ENCODE assay signal across 26 cellular contexts in the genomic region with DNA sequence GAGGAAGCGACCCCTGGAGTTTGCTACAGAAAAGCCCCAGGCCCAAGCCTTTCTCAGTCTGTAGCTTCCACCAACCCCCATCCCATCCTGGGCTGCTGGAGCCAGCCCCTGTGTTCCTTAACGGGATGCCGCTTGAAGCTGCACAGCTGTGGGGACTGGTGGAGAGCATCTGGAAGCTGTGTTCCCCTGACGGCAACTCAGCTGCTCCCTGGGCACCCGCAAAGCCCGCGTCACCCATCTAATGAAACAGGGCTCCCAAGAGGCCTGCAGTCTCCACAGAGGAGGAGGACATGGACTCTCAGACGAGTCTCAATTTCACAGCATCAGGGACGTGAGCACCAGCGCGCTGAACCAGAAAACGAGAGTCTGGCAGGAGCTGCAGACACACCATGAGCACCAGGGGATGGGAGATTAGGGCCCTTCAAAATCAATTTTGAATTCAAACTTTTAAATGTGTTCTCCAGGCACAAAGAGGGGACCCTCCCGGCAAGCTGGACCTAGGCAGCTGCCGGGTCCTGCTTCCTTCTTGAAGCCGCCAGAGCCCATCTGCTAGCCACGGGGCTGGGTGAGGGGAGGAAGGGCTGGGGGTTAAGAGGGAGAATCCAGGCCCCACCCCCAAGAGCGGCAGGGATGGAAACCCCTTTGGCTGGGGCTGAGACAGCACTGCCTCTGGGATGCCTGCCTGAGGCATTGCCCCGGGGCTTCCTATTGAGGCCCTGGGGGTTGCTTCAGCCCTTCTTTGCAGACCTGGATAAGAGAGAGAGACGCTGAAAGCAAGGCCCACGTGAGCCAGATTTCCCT. TPM values are rescaled to one million over a fixed set of nuclear protein-coding genes. Genes with fewer than 3 reads are reported as not detected.
DNase-seq lines count a peak whose midpoint lies in the region; ATAC-seq and TF ChIP-seq lines count a peak whose summit lies in the region.
"Had no signal": no experiment of that assay in that cellular context is flagged by ENCODE, and none has a peak within 500 bp of the region (broad histone marks: within the 10 kb centered on the region; RNA-seq: fewer than 3 reads in every experiment).

No MANE protein-coding gene starts in this region.

- H3K4me3 ChIP-seq in osteoblast (ENCODE audit: insufficient read depth, low read length) = no peak overlapping the region
- H3K4me3 ChIP-seq in SJCRH30 = no peak overlapping the region
- H3K4me3 ChIP-seq: skin epidermis, upper lobe of left lung had no signal

- H3K9me3 ChIP-seq in osteoblast (ENCODE audit: low read depth, low read length) (no peaks in the 10 kb centered on the region), SJCRH30 (replicated peaks) (no peaks in the 10 kb centered on the region)
- H3K9me3 ChIP-seq: neutrophil, upper lobe of left lung had no signal

- peaks cover 63% of the 10 kb centered on the region for H3K4me1 Mint-ChIP-seq in brain
- H3K4me1 Mint-ChIP-seq: activated B cell treated with CpG ODN at 0.5 μM for 24 hours; activated naive CD8-positive, alpha-beta T cell treated with anti-CD3 and anti-CD28 coated beads for 36 hours; central memory CD8-positive, alpha-beta T cell had no signal

- H3K4me1 ChIP-seq in osteoblast (ENCODE audit: insufficient read depth, low read length) (no peaks in the 10 kb centered on the region), SJCRH30 (no peaks in the 10 kb centered on the region)
- H3K4me1 ChIP-seq: upper lobe of left lung had no signal

- H3K27ac Mint-ChIP-seq in brain = peak overlapping the region in 4 of 5 experiments; percentile 50 to 88 (median 77)
- H3K27ac Mint-ChIP-seq: activated B cell treated with CpG ODN at 0.5 μM for 24 hours; activated naive CD8-positive, alpha-beta T cell treated with anti-CD3 and anti-CD28 coated beads for 36 hours; activated T-helper 2 cell treated with anti-CD3 and anti-CD28 coated beads, Interferon-gamma antibody, Interleukin-2, Interleukin-4, amounts not matched to agents 10 μg/mL and 5 μg/mL and 100 μg/mL, durations not matched to agents 14 hours and 24 hours and 36 hours had no signal

- ATAC-seq in GM19452 (IDR thresholded peaks at IDR 0.05; ENCODE audit: unreplicated experiment) = no peak

- H3K27ac ChIP-seq in osteoblast (ENCODE audit: low read depth, low read length) (no peak overlapping the region), substantia nigra (ENCODE audit: low read depth, low read length, poor library complexity, severe bottlenecking) (no peak overlapping the region), SJCRH30 (no peak overlapping the region)
- H3K27ac ChIP-seq: neutrophil, RWPE1, skin epidermis, upper lobe of left lung had no signal

- peaks cover 2 to 23% (median 8%) of the 10 kb centered on the region in 5 experiments for H3K9me3 Mint-ChIP-seq in brain
- H3K9me3 Mint-ChIP-seq: activated B cell treated with CpG ODN at 0.5 μM for 24 hours; activated naive CD8-positive, alpha-beta T cell treated with anti-CD3 and anti-CD28 coated beads for 36 hours; activated T-helper 2 cell treated with anti-CD3 and anti-CD28 coated beads, Interferon-gamma antibody, Interleukin-2, Interleukin-4, amounts not matched to agents 10 μg/mL and 5 μg/mL and 100 μg/mL, durations not matched to agents 14 hours and 24 hours and 36 hours; central memory CD8-positive, alpha-beta T cell had no signal

- DNase-seq in DMS79 (lab: John Stamatoyannopoulos, UW) (peak; percentile 33), DMS79 treated with DMSO at 0.1 percent for 48 hours (lab: John Stamatoyannopoulos, UW) (no peak), NCI-H2171 (lab: John Stamatoyannopoulos, UW) (peak; percentile 70), osteoblast (ENCODE audit: insufficient read length, low spot score, missing footprints) (peak; percentile 38), substantia nigra (lab: John Stamatoyannopoulos, UW) (no peak), SJCRH30 (no peak)
- DNase-seq: activated B cell treated with CpG ODN at 0.5 μM for 24 hours; activated CD4-positive, alpha-beta T cell treated with anti-CD3 and anti-CD28 coated beads, Interleukin-2, amount 50 U/mL, for 4 hours; activated CD8-positive, alpha-beta memory T cell treated with anti-CD3 and anti-CD28 coated beads, Interleukin-2, amount 50 U/mL, for 4 hours; activated naive CD8-positive, alpha-beta T cell treated with anti-CD3 and anti-CD28 coated beads for 36 hours; dermis blood vessel endothelial cell; DND-41; HCEC 1CT; NCI-H1105; NCI-H748 treated with DMSO at 0.1 percent for 48 hours; T-helper 9 cell; upper lobe of left lung had no signal

- H3K4me3 Mint-ChIP-seq in brain = peak overlapping the region in 2 of 5 experiments; percentile 58 to 62
- H3K4me3 Mint-ChIP-seq: activated B cell treated with CpG ODN at 0.5 μM for 24 hours; activated naive CD8-positive, alpha-beta T cell treated with anti-CD3 and anti-CD28 coated beads for 36 hours; central memory CD8-positive, alpha-beta T cell had no signal

- no peak for TF ChIP-seq CTCF in brain (conservative IDR thresholded peaks at IDR 0.05)
- TF ChIP-seq CTCF in osteoblast (IDR thresholded peaks at IDR 0.05; ENCODE audit: extremely low read depth, low read depth, low read length) = no peak

- H2AFZ ChIP-seq in osteoblast (ENCODE audit: low read length) = no peak overlapping the region

- peaks cover 24% of the 10 kb centered on the region for H3K36me3 Mint-ChIP-seq in brain
- H3K36me3 Mint-ChIP-seq: activated naive CD8-positive, alpha-beta T cell treated with anti-CD3 and anti-CD28 coated beads for 36 hours had no signal

- H3K36me3 ChIP-seq in osteoblast (ENCODE audit: insufficient read depth, low read length) (no peaks in the 10 kb centered on the region), SJCRH30 (no peaks in the 10 kb centered on the region)
- H3K36me3 ChIP-seq: neutrophil, upper lobe of left lung had no signal

- no peaks in the 10 kb centered on the region for H3K79me2 ChIP-seq in osteoblast (ENCODE audit: insufficient read depth, low read length)

- no peak overlapping the region for H3K4me2 ChIP-seq in osteoblast (ENCODE audit: insufficient read depth, low read length)

- peaks cover 7% of the 10 kb centered on the region for H3K27me3 Mint-ChIP-seq in brain
- H3K27me3 Mint-ChIP-seq: activated naive CD8-positive, alpha-beta T cell treated with anti-CD3 and anti-CD28 coated beads for 36 hours had no signal

- H4K20me1 ChIP-seq in osteoblast (ENCODE audit: insufficient read depth, low read length) = no peaks in the 10 kb centered on the region

- H3K27me3 ChIP-seq in osteoblast (ENCODE audit: insufficient read depth, low read length) (peaks cover 11% of the 10 kb centered on the region), SJCRH30 (no peaks in the 10 kb centered on the region)
- H3K27me3 ChIP-seq: neutrophil, upper lobe of left lung had no signal

RNA-seq across cellular contexts. Expression of a gene that starts 21.0 kb away (rescaled TPM):
- 0.93 TPM for polyA plus RNA-seq in brain (ENCODE audit: insufficient read depth, low read depth, low replicate concordance)
- total RNA-seq in osteoblast = not detected in 2 replicates
- 0.20 and 0.24 TPM in 2 replicates for total RNA-seq in SJCRH30 (2014; rRNA removed; shearing (Covaris generic))
- total RNA-seq: activated B cell treated with CpG ODN at 0.5 μM for 24 hours; activated naive CD8-positive, alpha-beta T cell treated with anti-CD3 and anti-CD28 coated beads for 36 hours; activated T-helper 2 cell treated with anti-CD3 and anti-CD28 coated beads, Interferon-gamma antibody, Interleukin-2, Interleukin-4, amounts not matched to agents 10 μg/mL and 5 μg/mL and 100 μg/mL, durations not matched to agents 14 hours and 24 hours and 36 hours; dermis blood vessel endothelial cell; endothelial cell of umbilical vein; lung microvascular endothelial cell had no signal
- polyA plus RNA-seq: endothelial cell of umbilical vein had no signal

Comparison
In these comparisons a context has a peak if more than half of its experiments do, and no peak if none do; other contexts are left out.
1. DNase-seq: peak in DMS79 (single experiment), NCI-H2171 (single experiment) and osteoblast (single experiment); none in DMS79 treated with DMSO at 0.1 percent for 48 hours (single experiment), substantia nigra (0 of 49) and SJCRH30 (0 of 2).